ENCODE assay signal across 8 cellular contexts in the genomic region with DNA sequence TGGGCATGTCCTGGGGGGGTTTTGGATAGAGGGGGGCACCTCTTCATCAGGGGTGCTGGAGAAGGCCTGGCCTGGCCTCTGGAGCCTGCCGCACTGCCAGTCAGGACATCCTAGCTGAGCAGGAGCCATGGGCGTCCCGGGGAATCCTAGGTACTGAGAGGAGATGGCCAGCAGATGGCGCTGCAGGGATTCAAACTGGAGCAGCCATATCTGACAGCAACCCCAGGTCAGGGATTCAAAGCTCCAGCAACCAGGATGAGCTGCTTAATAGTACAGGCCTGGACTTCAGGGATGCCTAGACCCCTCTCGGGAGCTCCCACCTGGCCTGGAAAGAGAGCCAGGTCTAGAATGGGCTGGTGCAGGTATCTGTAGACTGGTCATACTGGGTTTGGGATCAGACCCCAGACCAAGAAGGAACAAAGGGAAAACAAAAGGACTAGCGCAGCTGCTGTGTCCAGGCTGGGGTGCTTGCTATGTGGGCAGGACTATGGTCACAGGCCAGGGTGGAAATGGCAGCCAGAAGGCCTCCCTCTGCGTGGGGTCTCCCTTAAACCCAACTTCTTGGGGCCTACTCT.
DNase-seq lines count a peak whose midpoint lies in the region; ATAC-seq, FAIRE-seq and TF ChIP-seq lines count a peak whose summit lies in the region.

No MANE protein-coding gene starts in this region.

- no peaks in the 10 kb centered on the region for H3K9me1 ChIP-seq in keratinocyte (ENCODE audit: control insufficient read depth, extremely low read depth, insufficient read depth, low read length)

- no peak overlapping the region for H3K27ac ChIP-seq in keratinocyte (ENCODE audit: control insufficient read depth, insufficient read depth, low read length)

- H3K27ac Mint-ChIP-seq in activated CD8-positive, alpha-beta memory T cell treated with anti-CD3 and anti-CD28 coated beads, Interleukin-2, amount 10 ng/mL, durations not matched to agents 7 days and 5 days: no peak overlapping the region
- H3K27ac Mint-ChIP-seq in activated T-helper 1 cell treated with anti-CD3 and anti-CD28 coated beads, Interleukin-12 subunit alpha, Interleukin-12 subunit beta, Interleukin-2, Interleukin-4 antibody, amounts not matched to agents 30 ng/mL and 10 ng/mL and 1 ng/mL, durations not matched to agents 14 hours and 24 hours and 36 hours: no peak overlapping the region

- ATAC-seq in activated CD8-positive, alpha-beta memory T cell treated with anti-CD3 and anti-CD28 coated beads, Interleukin-2, amount 10 ng/mL, durations not matched to agents 7 days and 5 days: no peak
- no peak for ATAC-seq in GM18867 (IDR thresholded peaks at IDR 0.05; ENCODE audit: unreplicated experiment)

- H3K27me3 Mint-ChIP-seq in activated CD8-positive, alpha-beta memory T cell treated with anti-CD3 and anti-CD28 coated beads, Interleukin-2, amount 10 ng/mL, durations not matched to agents 7 days and 5 days: no peaks in the 10 kb centered on the region
- H3K27me3 Mint-ChIP-seq in activated T-helper 1 cell treated with anti-CD3 and anti-CD28 coated beads, Interleukin-12 subunit alpha, Interleukin-12 subunit beta, Interleukin-2, Interleukin-4 antibody, amounts not matched to agents 30 ng/mL and 10 ng/mL and 1 ng/mL, durations not matched to agents 14 hours and 24 hours and 36 hours (ENCODE audit: insufficient read depth): no peaks in the 10 kb centered on the region

- no peaks in the 10 kb centered on the region for H3K36me3 ChIP-seq in keratinocyte (ENCODE audit: control insufficient read depth in 2 of 2, extremely low read depth in 1 of 2, insufficient read depth in 2 of 2, low read length in 2 of 2)

- H3K4me1 ChIP-seq in keratinocyte (ENCODE audit: control insufficient read depth, extremely low read depth, insufficient read depth, low read length): no peaks in the 10 kb centered on the region

- no peaks in the 10 kb centered on the region for H3K27me3 ChIP-seq in keratinocyte (ENCODE audit: control insufficient read depth, extremely low read depth, insufficient read depth, low read length)

- intact Hi-C loops in activated T-helper 1 cell treated with anti-CD3 and anti-CD28 coated beads, Interleukin-12 subunit alpha, Interleukin-12 subunit beta, Interleukin-2, Interleukin-4 antibody, amounts not matched to agents 30 ng/mL and 10 ng/mL and 1 ng/mL, durations not matched to agents 14 hours and 24 hours and 36 hours (cut with micrococcal nuclease): no loop called here

- H3K4me1 Mint-ChIP-seq in activated CD8-positive, alpha-beta memory T cell treated with anti-CD3 and anti-CD28 coated beads, Interleukin-2, amount 10 ng/mL, durations not matched to agents 7 days and 5 days: no peaks in the 10 kb centered on the region
- H3K4me1 Mint-ChIP-seq in activated T-helper 1 cell treated with anti-CD3 and anti-CD28 coated beads, Interleukin-12 subunit alpha, Interleukin-12 subunit beta, Interleukin-2, Interleukin-4 antibody, amounts not matched to agents 30 ng/mL and 10 ng/mL and 1 ng/mL, durations not matched to agents 14 hours and 24 hours and 36 hours (ENCODE audit: low read depth): no peaks in the 10 kb centered on the region

- no peaks in the 10 kb centered on the region for H3K79me2 ChIP-seq in keratinocyte (ENCODE audit: control insufficient read depth, insufficient read depth, low read length)

- H3K4me2 ChIP-seq in keratinocyte (ENCODE audit: control insufficient read depth, extremely low read depth, insufficient read depth, low read depth, low read length): no peak overlapping the region

- TF ChIP-seq CTCF in GM12874 (IDR thresholded peaks at IDR 0.05; ENCODE audit: insufficient read depth, low read depth, low read length) (peak; percentile 29; the same call in 1 of the 2 replicates), keratinocyte (optimal IDR thresholded peaks at IDR 0.05 in 1 of 3, IDR thresholded peaks at IDR 0.05 in 1 of 3, conservative IDR thresholded peaks at IDR 0.05 in 1 of 3; ENCODE audit: extremely low read depth in 1 of 3, insufficient read depth in 2 of 3, low read length in 3 of 3) (peak in 2 of 3 experiments; percentile 40 to 54)

- H3K9ac ChIP-seq in keratinocyte (ENCODE audit: control insufficient read depth, extremely low read depth, insufficient read depth, low read length): no peak overlapping the region

- DNase-seq in AML-193 (lab: John Stamatoyannopoulos, UW) (peak; percentile 24 to 33), NCI-H2107 treated with DMSO at 0.1 percent for 48 hours (lab: John Stamatoyannopoulos, UW; ENCODE audit: unreplicated experiment) (peak; percentile 4), keratinocyte (ENCODE audit: low read depth, low spot score) (no peak)
- peak; percentile 39 for DNase-seq in activated CD8-positive, alpha-beta memory T cell treated with anti-CD3 and anti-CD28 coated beads, Interleukin-2, amount 10 ng/mL, durations not matched to agents 7 days and 5 days
- DNase-seq in stimulated activated CD4-positive, alpha-beta T cell treated with anti-CD3 and anti-CD28 coated beads, Interleukin-4, amount 100 ng/mL, for 24 hours: peak; percentile 5
- DNase-seq in activated T-helper 1 cell treated with anti-CD3 and anti-CD28 coated beads, Interleukin-12 subunit alpha, Interleukin-12 subunit beta, Interleukin-2, Interleukin-4 antibody, amounts not matched to agents 30 ng/mL and 10 ng/mL and 1 ng/mL, durations not matched to agents 14 hours and 24 hours and 36 hours (ENCODE audit: low spot score): no peak

- no peak overlapping the region for H2AFZ ChIP-seq in keratinocyte (ENCODE audit: control insufficient read depth, low read length)

- no peaks in the 10 kb centered on the region for H3K9me3 ChIP-seq in keratinocyte (ENCODE audit: control insufficient read depth, low read depth, low read length)

- H4K20me1 ChIP-seq in keratinocyte (ENCODE audit: control insufficient read depth, extremely low read depth, insufficient read depth, low read length): no peaks in the 10 kb centered on the region

- no peaks in the 10 kb centered on the region for H3K36me3 Mint-ChIP-seq in activated CD8-positive, alpha-beta memory T cell treated with anti-CD3 and anti-CD28 coated beads, Interleukin-2, amount 10 ng/mL, durations not matched to agents 7 days and 5 days
- H3K36me3 Mint-ChIP-seq in activated T-helper 1 cell treated with anti-CD3 and anti-CD28 coated beads, Interleukin-12 subunit alpha, Interleukin-12 subunit beta, Interleukin-2, Interleukin-4 antibody, amounts not matched to agents 30 ng/mL and 10 ng/mL and 1 ng/mL, durations not matched to agents 14 hours and 24 hours and 36 hours (ENCODE audit: low read depth): no peaks in the 10 kb centered on the region

- H3K9me3 Mint-ChIP-seq in activated CD8-positive, alpha-beta memory T cell treated with anti-CD3 and anti-CD28 coated beads, Interleukin-2, amount 10 ng/mL, durations not matched to agents 7 days and 5 days (ENCODE audit: low read depth): peaks cover 16% of the 10 kb centered on the region
- H3K9me3 Mint-ChIP-seq in activated T-helper 1 cell treated with anti-CD3 and anti-CD28 coated beads, Interleukin-12 subunit alpha, Interleukin-12 subunit beta, Interleukin-2, Interleukin-4 antibody, amounts not matched to agents 30 ng/mL and 10 ng/mL and 1 ng/mL, durations not matched to agents 14 hours and 24 hours and 36 hours: peaks cover 7% of the 10 kb centered on the region

- FAIRE-seq in keratinocyte (lab: Jason Lieb, UNC): no peak

- CTCF ChIA-PET in activated CD8-positive, alpha-beta memory T cell treated with anti-CD3 and anti-CD28 coated beads, Interleukin-2, amount 10 ng/mL, durations not matched to agents 7 days and 5 days (lab: Charles Lee): no interaction called here

- no peak overlapping the region for H3K4me3 Mint-ChIP-seq in activated CD8-positive, alpha-beta memory T cell treated with anti-CD3 and anti-CD28 coated beads, Interleukin-2, amount 10 ng/mL, durations not matched to agents 7 days and 5 days
- H3K4me3 Mint-ChIP-seq in activated T-helper 1 cell treated with anti-CD3 and anti-CD28 coated beads, Interleukin-12 subunit alpha, Interleukin-12 subunit beta, Interleukin-2, Interleukin-4 antibody, amounts not matched to agents 30 ng/mL and 10 ng/mL and 1 ng/mL, durations not matched to agents 14 hours and 24 hours and 36 hours: no peak overlapping the region

- dilution Hi-C loops in keratinocyte (cut with MboI; ENCODE audit: extremely low pct_ligation_motif_present, low sequenced_read_pairs): no loop called here

- H3K4me3 ChIP-seq in keratinocyte (ENCODE audit: control insufficient read depth in 2 of 3, extremely low read depth in 1 of 3, insufficient read depth in 2 of 3, low read depth in 1 of 3, low read length in 3 of 3): no peak overlapping the region

Comparison
In these comparisons a context has a peak if more than half of its experiments do, and no peak if none do; other contexts are left out.
1. DNase-seq: peak in AML-193 (2 of 2), NCI-H2107 treated with DMSO at 0.1 percent for 48 hours (single experiment), activated CD8-positive, alpha-beta memory T cell treated with anti-CD3 and anti-CD28 coated beads, Interleukin-2, amount 10 ng/mL, durations not matched to agents 7 days and 5 days (single experiment) and stimulated activated CD4-positive, alpha-beta T cell treated with anti-CD3 and anti-CD28 coated beads, Interleukin-4, amount 100 ng/mL, for 24 hours (single experiment); none in keratinocyte (single experiment) and activated T-helper 1 cell treated with anti-CD3 and anti-CD28 coated beads, Interleukin-12 subunit alpha, Interleukin-12 subunit beta, Interleukin-2, Interleukin-4 antibody, amounts not matched to agents 30 ng/mL and 10 ng/mL and 1 ng/mL, durations not matched to agents 14 hours and 24 hours and 36 hours (single experiment).